ENCODE assay signal across 1 cellular context in genomic region chr3:155386817-155387403, GRCh38.
TF ChIP-seq lines count a peak whose summit lies in the region.

No MANE protein-coding gene starts in this region.

TF ChIP-seq in SK-N-SH, 30 proteins besides CTCF, POLR2A, EP300 and RAD21 (continued from another document):
- no peak for TF ChIP-seq FOXM1 (IDR thresholded peaks at IDR 0.05; ENCODE audit: low read depth)
- no peak for TF ChIP-seq SMC3 (IDR thresholded peaks at IDR 0.05; ENCODE audit: low read depth, low read length)
- TF ChIP-seq ZBTB33 (IDR thresholded peaks at IDR 0.05; ENCODE audit: borderline replicate concordance, low read depth) = no peak
- TF ChIP-seq GABPA (IDR thresholded peaks at IDR 0.05; ENCODE audit: low read depth) = no peak
TF ChIP-seq in SK-N-SH: peak in this region for 0.
